8 cellular contexts compared by ENCODE assay signal in genomic region chr17:68457168-68457538, GRCh38. TPM values are rescaled to one million over a fixed set of nuclear protein-coding genes. Genes with fewer than 3 reads are reported as not detected.
DNase-seq lines count a peak whose midpoint lies in the region; TF ChIP-seq lines count a peak whose summit lies in the region.

TSS of gene WIPI1 (minus strand) at chr17:68457496. CDS start at chr17:68457421, 75 bp downstream.

- TF ChIP-seq EP300 in tibial nerve (IDR thresholded peaks at IDR 0.05): no peak

- peaks cover 6% of the 10 kb centered on the region for H3K79me1 ChIP-seq in mesenchymal stem cell (replicated peaks; ENCODE audit: low read length, poor library complexity, severe bottlenecking)

- peak within 1 kb of the TSS; percentile 97 for H4K91ac ChIP-seq in mesenchymal stem cell (ENCODE audit: low read length)

- H3K23ac ChIP-seq in mesenchymal stem cell (ENCODE audit: low read length in 2 of 2): peak within 1 kb of the TSS in 1 of 2 experiments; percentile 98

- peaks cover 49% of the 10 kb centered on the region for H3K4me1 Mint-ChIP-seq in chondrocyte (ENCODE audit: low read depth)

- peak within 1 kb of the TSS; percentile 99 for H2BK120ac ChIP-seq in mesenchymal stem cell (ENCODE audit: low read depth, low read length)

- TF ChIP-seq CTCF in NB4 (IDR thresholded peaks at IDR 0.05; ENCODE audit: low read depth, low read length): no peak
- no peak for TF ChIP-seq CTCF in chondrocyte (IDR thresholded peaks at IDR 0.05)
- TF ChIP-seq CTCF in tibial nerve (IDR thresholded peaks at IDR 0.05): peak in 1 of 5 experiments; percentile 5

- peak within 1 kb of the TSS; percentile 93 to 98 for H3K4ac ChIP-seq in mesenchymal stem cell (ENCODE audit: low read depth in 1 of 2, low read length in 2 of 2)

- in situ Hi-C loops in HAP-1 (cut with MboI; ENCODE audit: low sequenced_read_pairs): no loop called here

- H2BK5ac ChIP-seq in mesenchymal stem cell (ENCODE audit: low read depth, low read length, poor library complexity, severe bottlenecking): peak within 1 kb of the TSS; percentile 76

- H3K4me3 ChIP-seq in HAP-1: peak within 1 kb of the TSS; percentile 48
- peak within 1 kb of the TSS; percentile 58 for H3K4me3 ChIP-seq in NB4 (ENCODE audit: low read depth, low read length)
- H3K4me3 ChIP-seq in mesenchymal stem cell (ENCODE audit: insufficient read depth in 1 of 2, low read depth in 1 of 2, low read length in 2 of 2): peak within 1 kb of the TSS; percentile 86 to 97
- peak within 1 kb of the TSS; percentile 68 to 94 (median 85) for H3K4me3 ChIP-seq in tibial nerve

- WGBS in mesenchymal stem cell: 0% methylated on average over 8 of the region's 39 CpGs
- WGBS in tibial nerve, 2 donors: 0% methylated on average over 7 to 13 of the region's 39 CpGs

- H3K4me1 ChIP-seq in HAP-1 (peaks cover 27% of the 10 kb centered on the region), mesenchymal stem cell (ENCODE audit: control insufficient read depth, insufficient read depth, low read depth, low read length) (peaks cover 3% of the 10 kb centered on the region), tibial nerve (peaks cover 0 to 51% (median 30%) of the 10 kb centered on the region in 4 donors)

- peak within 1 kb of the TSS; percentile 96 for H2BK15ac ChIP-seq in mesenchymal stem cell (ENCODE audit: low read depth, poor library complexity, severe bottlenecking)

- peak within 1 kb of the TSS; percentile 60 to 88 for H2BK12ac ChIP-seq in mesenchymal stem cell (ENCODE audit: low read length in 2 of 2)

- no peaks in the 10 kb centered on the region for H3K9me3 Mint-ChIP-seq in chondrocyte (ENCODE audit: low read depth)

- H3K27me3 ChIP-seq in HAP-1 (ENCODE audit: low read depth): no peaks in the 10 kb centered on the region
- no peaks in the 10 kb centered on the region for H3K27me3 ChIP-seq in mesenchymal stem cell (ENCODE audit: control insufficient read depth in 1 of 2, insufficient read depth in 1 of 2, low read length in 2 of 2)
- H3K27me3 ChIP-seq in tibial nerve: no peaks in the 10 kb centered on the region

- peak within 1 kb of the TSS; percentile 100 for H3K27ac Mint-ChIP-seq in chondrocyte (ENCODE audit: unreplicated experiment)

- peak within 1 kb of the TSS; percentile 98 for H3K9ac ChIP-seq in mesenchymal stem cell (ENCODE audit: low read length)

- H3K18ac ChIP-seq in mesenchymal stem cell (ENCODE audit: low read depth in 1 of 2, low read length in 2 of 2): peak within 1 kb of the TSS; percentile 97 to 98

- peak within 1 kb of the TSS; percentile 53 for H2AK5ac ChIP-seq in mesenchymal stem cell (ENCODE audit: low read length, severe bottlenecking)

- peak within 1 kb of the TSS; percentile 94 for H3K4me2 ChIP-seq in mesenchymal stem cell (ENCODE audit: low read length, poor library complexity, severe bottlenecking)

- TF ChIP-seq POLR2A in NB4 (IDR thresholded peaks at IDR 0.05; ENCODE audit: extremely low read depth, insufficient read length) (no peak), tibial nerve (IDR thresholded peaks at IDR 0.05) (peak in 1 of 2 donors; percentile 76)

- H3K27ac ChIP-seq in mesenchymal stem cell (ENCODE audit: low read length, poor library complexity, severe bottlenecking) (peak within 1 kb of the TSS; percentile 95), tibial nerve (peak within 1 kb of the TSS; percentile 97 to 99 (median 98))

- H3K36me3 Mint-ChIP-seq in chondrocyte (ENCODE audit: low read depth): peaks cover 3% of the 10 kb centered on the region

- H4K8ac ChIP-seq in mesenchymal stem cell (ENCODE audit: low read length): peak within 1 kb of the TSS; percentile 67

- H3K36me3 ChIP-seq in HAP-1 (replicated peaks) (no peaks in the 10 kb centered on the region), mesenchymal stem cell (ENCODE audit: control insufficient read depth in 1 of 2, insufficient read depth in 2 of 2, low read depth in 1 of 2, low read length in 2 of 2) (peaks cover 0 to 25% of the 10 kb centered on the region in 2 experiments), tibial nerve (peaks cover 0 to 5% (median 0%) of the 10 kb centered on the region in 3 donors)

- H3K27me3 Mint-ChIP-seq in chondrocyte (ENCODE audit: low read depth): no peaks in the 10 kb centered on the region

- peak in 2 of 3 experiments; percentile 79 to 81 for DNase-seq in NCI-H1417 (lab: John Stamatoyannopoulos, UW)
- DNase-seq in NCI-H1417 treated with DMSO at 0.1 percent for 48 hours (lab: John Stamatoyannopoulos, UW): no peak
- no peak for DNase-seq in HAP-1 (ENCODE audit: low spot score in 2 of 2)
- DNase-seq in NB4 (ENCODE audit: low read depth): no peak
- DNase-seq in chondrocyte (ENCODE audit: low spot score): no peak
- no peak for DNase-seq in mesenchymal stem cell
- DNase-seq in tibial nerve (ENCODE audit: low spot score in 2 of 2): peak in 1 of 2 donors; percentile 26
- no peak for DNase-seq in cortex of kidney (lab: John Stamatoyannopoulos, UW)

- no peaks in the 10 kb centered on the region for H3K9me3 ChIP-seq in HAP-1
- no peaks in the 10 kb centered on the region for H3K9me3 ChIP-seq in mesenchymal stem cell (ENCODE audit: control insufficient read depth, low read length)
- no peaks in the 10 kb centered on the region for H3K9me3 ChIP-seq in tibial nerve

- no peak within 1 kb of the TSS for H2AFZ ChIP-seq in mesenchymal stem cell (ENCODE audit: low read depth, low read length)

- H3K14ac ChIP-seq in mesenchymal stem cell (ENCODE audit: low read length in 2 of 2): peak within 1 kb of the TSS; percentile 50 to 95

- H3K4me3 Mint-ChIP-seq in chondrocyte (ENCODE audit: unreplicated experiment): peak within 1 kb of the TSS; percentile 99

RNA-seq across cellular contexts. Expression of gene WIPI1, which starts in this region (rescaled TPM):
- 109 to 119 TPM (median 112 TPM) in 3 replicates for total RNA-seq in chondrocyte
- 197 TPM for polyA plus RNA-seq in mesenchymal stem cell (2013, experiment 1 of 2)
- polyA plus RNA-seq in mesenchymal stem cell (2013, experiment 2 of 2): 194 TPM
- 100 to 1,000 TPM in 1 of 4 donors, 10 to 100 TPM in 3; 71.4 to 131 (median 77.2) TPM for total RNA-seq in tibial nerve

Comparison
In these comparisons a context has a peak if more than half of its experiments do, and no peak if none do; other contexts are left out.
1. DNase-seq: peak in NCI-H1417 (2 of 3); none in NCI-H1417 treated with DMSO at 0.1 percent for 48 hours (single experiment), HAP-1 (0 of 2), NB4 (single experiment), chondrocyte (single experiment), mesenchymal stem cell (single experiment) and cortex of kidney (single experiment).
2. Peak in every context shown above with its lines, with median percentiles within 50 percentile points of each other: H3K4me3 ChIP-seq.